ENCODE assay signal across 1 cellular context in genomic region chr4:110654254-110654635, GRCh38.
TF ChIP-seq lines count a peak whose summit lies in the region.

No MANE protein-coding gene starts in this region.

TF ChIP-seq in IMR-90, 13 proteins besides CTCF, POLR2A, EP300 and RAD21 (continued from another document):
- TF ChIP-seq USF2 (IDR thresholded peaks at IDR 0.05; ENCODE audit: low read depth, low read length) = no peak; the same call in 1 of the 2 replicates
- TF ChIP-seq MXI1 (IDR thresholded peaks at IDR 0.05; ENCODE audit: borderline replicate concordance, low read depth, low read length) = no peak
- TF ChIP-seq RFX5 (IDR thresholded peaks at IDR 0.05; ENCODE audit: low read depth, low read length) = no peak
- TF ChIP-seq RCOR1 (IDR thresholded peaks at IDR 0.05; ENCODE audit: insufficient replicate concordance, low read length) = no peak
- no peak for TF ChIP-seq ELK1 (IDR thresholded peaks at IDR 0.05; ENCODE audit: borderline replicate concordance, low read depth, low read length)
- TF ChIP-seq NFE2L2 (IDR thresholded peaks at IDR 0.05; ENCODE audit: low read depth, low read length) = no peak
